ENCODE assay signal across 1 cellular context in genomic region chr6:121670511-121670910, GRCh38.
TF ChIP-seq lines count a peak whose summit lies in the region.

No MANE protein-coding gene starts in this region.

TF ChIP-seq in HEK293T, 16 proteins besides CTCF, POLR2A, EP300 and RAD21 (continued from another document):
- TF ChIP-seq ELF4 (IDR thresholded peaks at IDR 0.05), result no peak
- TF ChIP-seq CTBP1 (IDR thresholded peaks at IDR 0.05; ENCODE audit: borderline replicate concordance), result no peak
- no peak for TF ChIP-seq FOXM1 (IDR thresholded peaks at IDR 0.05; ENCODE audit: borderline replicate concordance)
TF ChIP-seq in HEK293T: peak in this region for 0.
